Comparison of ENCODE assay signal across 1 cellular context in the genomic region with DNA sequence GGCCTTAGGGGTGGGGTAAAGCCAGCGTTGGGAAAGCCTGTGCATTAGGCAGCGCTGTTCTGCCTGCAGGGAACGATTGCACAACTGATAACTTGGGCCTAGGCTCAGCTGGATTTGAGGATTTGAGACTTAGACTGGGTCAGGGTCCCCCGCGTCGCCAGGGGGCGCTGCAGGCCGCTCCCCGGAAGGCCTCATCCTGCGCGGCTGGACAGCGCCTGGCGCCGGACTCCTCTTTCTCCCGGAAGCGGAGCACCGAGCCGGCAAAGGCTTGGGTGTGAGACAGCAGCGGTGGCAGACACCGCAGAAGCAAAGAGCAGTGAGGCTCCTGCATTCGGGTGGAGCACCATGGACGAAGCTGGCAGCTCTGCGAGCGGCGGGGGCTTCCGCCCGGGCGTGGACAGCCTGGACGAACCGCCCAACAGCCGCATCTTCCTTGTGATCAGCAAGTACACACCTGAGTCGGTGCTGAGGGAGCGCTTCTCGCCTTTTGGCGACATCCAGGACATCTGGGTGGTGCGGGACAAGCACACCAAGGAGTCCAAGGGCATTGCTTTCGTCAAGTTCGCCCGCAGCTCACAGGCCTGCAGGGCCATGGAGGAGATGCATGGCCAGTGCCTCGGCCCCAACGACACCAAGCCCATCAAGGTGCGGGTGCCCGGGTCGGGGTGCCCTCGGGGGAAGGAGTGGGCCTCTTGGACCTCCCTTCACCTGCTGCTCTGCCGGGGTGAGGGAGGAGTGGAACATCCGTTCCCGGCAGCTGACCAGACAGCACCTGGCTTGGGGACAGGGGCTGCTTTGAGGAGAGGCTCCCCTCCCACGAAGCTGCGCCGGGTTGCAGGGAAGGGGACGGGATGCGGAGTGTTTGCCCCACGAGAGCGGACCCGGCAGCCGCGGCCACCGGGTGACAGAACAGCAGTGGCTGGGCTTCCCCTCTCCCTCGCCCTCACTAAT.
TF ChIP-seq lines count a peak whose summit lies in the region.

A gene with protein sequence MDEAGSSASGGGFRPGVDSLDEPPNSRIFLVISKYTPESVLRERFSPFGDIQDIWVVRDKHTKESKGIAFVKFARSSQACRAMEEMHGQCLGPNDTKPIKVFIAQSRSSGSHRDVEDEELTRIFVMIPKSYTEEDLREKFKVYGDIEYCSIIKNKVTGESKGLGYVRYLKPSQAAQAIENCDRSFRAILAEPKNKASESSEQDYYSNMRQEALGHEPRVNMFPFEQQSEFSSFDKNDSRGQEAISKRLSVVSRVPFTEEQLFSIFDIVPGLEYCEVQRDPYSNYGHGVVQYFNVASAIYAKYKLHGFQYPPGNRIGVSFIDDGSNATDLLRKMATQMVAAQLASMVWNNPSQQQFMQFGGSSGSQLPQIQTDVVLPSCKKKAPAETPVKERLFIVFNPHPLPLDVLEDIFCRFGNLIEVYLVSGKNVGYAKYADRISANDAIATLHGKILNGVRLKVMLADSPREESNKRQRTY (plus strand): TSS at position 236 of the 951 bp plus-strand sequence. CDS start 110 bp downstream, at position 346.

TF ChIP-seq in K562, 482 proteins besides CTCF, POLR2A, EP300 and RAD21 (continued from another document and continues in another):
- TF ChIP-seq, protein P1, sequence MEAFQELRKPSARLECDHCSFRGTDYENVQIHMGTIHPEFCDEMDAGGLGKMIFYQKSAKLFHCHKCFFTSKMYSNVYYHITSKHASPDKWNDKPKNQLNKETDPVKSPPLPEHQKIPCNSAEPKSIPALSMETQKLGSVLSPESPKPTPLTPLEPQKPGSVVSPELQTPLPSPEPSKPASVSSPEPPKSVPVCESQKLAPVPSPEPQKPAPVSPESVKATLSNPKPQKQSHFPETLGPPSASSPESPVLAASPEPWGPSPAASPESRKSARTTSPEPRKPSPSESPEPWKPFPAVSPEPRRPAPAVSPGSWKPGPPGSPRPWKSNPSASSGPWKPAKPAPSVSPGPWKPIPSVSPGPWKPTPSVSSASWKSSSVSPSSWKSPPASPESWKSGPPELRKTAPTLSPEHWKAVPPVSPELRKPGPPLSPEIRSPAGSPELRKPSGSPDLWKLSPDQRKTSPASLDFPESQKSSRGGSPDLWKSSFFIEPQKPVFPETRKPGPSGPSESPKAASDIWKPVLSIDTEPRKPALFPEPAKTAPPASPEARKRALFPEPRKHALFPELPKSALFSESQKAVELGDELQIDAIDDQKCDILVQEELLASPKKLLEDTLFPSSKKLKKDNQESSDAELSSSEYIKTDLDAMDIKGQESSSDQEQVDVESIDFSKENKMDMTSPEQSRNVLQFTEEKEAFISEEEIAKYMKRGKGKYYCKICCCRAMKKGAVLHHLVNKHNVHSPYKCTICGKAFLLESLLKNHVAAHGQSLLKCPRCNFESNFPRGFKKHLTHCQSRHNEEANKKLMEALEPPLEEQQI (IDR thresholded peaks at IDR 0.05) = peak; percentile 99
- TF ChIP-seq, protein P2, sequence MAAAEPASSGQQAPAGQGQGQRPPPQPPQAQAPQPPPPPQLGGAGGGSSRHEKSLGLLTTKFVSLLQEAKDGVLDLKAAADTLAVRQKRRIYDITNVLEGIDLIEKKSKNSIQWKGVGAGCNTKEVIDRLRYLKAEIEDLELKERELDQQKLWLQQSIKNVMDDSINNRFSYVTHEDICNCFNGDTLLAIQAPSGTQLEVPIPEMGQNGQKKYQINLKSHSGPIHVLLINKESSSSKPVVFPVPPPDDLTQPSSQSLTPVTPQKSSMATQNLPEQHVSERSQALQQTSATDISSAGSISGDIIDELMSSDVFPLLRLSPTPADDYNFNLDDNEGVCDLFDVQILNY (CRISPR knock-in tag; IDR thresholded peaks at IDR 0.05) = no peak
- peak; percentile 94 for TF ChIP-seq EHMT2 (IDR thresholded peaks at IDR 0.05)
- TF ChIP-seq BRD9 (IDR thresholded peaks at IDR 0.05; ENCODE audit: low read depth, partially characterized antibody) = no peak
- TF ChIP-seq, protein P3, sequence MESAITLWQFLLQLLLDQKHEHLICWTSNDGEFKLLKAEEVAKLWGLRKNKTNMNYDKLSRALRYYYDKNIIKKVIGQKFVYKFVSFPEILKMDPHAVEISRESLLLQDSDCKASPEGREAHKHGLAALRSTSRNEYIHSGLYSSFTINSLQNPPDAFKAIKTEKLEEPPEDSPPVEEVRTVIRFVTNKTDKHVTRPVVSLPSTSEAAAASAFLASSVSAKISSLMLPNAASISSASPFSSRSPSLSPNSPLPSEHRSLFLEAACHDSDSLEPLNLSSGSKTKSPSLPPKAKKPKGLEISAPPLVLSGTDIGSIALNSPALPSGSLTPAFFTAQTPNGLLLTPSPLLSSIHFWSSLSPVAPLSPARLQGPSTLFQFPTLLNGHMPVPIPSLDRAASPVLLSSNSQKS (CRISPR knock-in tag; IDR thresholded peaks at IDR 0.05) = no peak
- TF ChIP-seq HSF4 (CRISPR knock-in tag; IDR thresholded peaks at IDR 0.05; ENCODE audit: borderline replicate concordance) = no peak
- TF ChIP-seq, protein P4, sequence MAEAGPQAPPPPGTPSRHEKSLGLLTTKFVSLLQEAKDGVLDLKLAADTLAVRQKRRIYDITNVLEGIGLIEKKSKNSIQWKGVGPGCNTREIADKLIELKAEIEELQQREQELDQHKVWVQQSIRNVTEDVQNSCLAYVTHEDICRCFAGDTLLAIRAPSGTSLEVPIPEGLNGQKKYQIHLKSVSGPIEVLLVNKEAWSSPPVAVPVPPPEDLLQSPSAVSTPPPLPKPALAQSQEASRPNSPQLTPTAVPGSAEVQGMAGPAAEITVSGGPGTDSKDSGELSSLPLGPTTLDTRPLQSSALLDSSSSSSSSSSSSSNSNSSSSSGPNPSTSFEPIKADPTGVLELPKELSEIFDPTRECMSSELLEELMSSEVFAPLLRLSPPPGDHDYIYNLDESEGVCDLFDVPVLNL (CRISPR knock-in tag; IDR thresholded peaks at IDR 0.05; ENCODE audit: low read depth) = peak; percentile 52; the same call in 1 of the 2 replicates
- TF ChIP-seq, protein P5, sequence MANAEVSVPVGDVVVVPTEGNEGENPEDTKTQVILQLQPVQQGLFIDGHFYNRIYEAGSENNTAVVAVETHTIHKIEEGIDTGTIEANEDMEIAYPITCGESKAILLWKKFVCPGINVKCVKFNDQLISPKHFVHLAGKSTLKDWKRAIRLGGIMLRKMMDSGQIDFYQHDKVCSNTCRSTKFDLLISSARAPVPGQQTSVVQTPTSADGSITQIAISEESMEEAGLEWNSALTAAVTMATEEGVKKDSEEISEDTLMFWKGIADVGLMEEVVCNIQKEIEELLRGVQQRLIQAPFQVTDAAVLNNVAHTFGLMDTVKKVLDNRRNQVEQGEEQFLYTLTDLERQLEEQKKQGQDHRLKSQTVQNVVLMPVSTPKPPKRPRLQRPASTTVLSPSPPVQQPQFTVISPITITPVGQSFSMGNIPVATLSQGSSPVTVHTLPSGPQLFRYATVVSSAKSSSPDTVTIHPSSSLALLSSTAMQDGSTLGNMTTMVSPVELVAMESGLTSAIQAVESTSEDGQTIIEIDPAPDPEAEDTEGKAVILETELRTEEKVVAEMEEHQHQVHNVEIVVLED (CRISPR knock-in tag; IDR thresholded peaks at IDR 0.05) = no peak
- TF ChIP-seq U2AF2 (optimal IDR thresholded peaks at IDR 0.05; ENCODE audit: low read depth, low read length) = no peak
- TF ChIP-seq, protein P6, sequence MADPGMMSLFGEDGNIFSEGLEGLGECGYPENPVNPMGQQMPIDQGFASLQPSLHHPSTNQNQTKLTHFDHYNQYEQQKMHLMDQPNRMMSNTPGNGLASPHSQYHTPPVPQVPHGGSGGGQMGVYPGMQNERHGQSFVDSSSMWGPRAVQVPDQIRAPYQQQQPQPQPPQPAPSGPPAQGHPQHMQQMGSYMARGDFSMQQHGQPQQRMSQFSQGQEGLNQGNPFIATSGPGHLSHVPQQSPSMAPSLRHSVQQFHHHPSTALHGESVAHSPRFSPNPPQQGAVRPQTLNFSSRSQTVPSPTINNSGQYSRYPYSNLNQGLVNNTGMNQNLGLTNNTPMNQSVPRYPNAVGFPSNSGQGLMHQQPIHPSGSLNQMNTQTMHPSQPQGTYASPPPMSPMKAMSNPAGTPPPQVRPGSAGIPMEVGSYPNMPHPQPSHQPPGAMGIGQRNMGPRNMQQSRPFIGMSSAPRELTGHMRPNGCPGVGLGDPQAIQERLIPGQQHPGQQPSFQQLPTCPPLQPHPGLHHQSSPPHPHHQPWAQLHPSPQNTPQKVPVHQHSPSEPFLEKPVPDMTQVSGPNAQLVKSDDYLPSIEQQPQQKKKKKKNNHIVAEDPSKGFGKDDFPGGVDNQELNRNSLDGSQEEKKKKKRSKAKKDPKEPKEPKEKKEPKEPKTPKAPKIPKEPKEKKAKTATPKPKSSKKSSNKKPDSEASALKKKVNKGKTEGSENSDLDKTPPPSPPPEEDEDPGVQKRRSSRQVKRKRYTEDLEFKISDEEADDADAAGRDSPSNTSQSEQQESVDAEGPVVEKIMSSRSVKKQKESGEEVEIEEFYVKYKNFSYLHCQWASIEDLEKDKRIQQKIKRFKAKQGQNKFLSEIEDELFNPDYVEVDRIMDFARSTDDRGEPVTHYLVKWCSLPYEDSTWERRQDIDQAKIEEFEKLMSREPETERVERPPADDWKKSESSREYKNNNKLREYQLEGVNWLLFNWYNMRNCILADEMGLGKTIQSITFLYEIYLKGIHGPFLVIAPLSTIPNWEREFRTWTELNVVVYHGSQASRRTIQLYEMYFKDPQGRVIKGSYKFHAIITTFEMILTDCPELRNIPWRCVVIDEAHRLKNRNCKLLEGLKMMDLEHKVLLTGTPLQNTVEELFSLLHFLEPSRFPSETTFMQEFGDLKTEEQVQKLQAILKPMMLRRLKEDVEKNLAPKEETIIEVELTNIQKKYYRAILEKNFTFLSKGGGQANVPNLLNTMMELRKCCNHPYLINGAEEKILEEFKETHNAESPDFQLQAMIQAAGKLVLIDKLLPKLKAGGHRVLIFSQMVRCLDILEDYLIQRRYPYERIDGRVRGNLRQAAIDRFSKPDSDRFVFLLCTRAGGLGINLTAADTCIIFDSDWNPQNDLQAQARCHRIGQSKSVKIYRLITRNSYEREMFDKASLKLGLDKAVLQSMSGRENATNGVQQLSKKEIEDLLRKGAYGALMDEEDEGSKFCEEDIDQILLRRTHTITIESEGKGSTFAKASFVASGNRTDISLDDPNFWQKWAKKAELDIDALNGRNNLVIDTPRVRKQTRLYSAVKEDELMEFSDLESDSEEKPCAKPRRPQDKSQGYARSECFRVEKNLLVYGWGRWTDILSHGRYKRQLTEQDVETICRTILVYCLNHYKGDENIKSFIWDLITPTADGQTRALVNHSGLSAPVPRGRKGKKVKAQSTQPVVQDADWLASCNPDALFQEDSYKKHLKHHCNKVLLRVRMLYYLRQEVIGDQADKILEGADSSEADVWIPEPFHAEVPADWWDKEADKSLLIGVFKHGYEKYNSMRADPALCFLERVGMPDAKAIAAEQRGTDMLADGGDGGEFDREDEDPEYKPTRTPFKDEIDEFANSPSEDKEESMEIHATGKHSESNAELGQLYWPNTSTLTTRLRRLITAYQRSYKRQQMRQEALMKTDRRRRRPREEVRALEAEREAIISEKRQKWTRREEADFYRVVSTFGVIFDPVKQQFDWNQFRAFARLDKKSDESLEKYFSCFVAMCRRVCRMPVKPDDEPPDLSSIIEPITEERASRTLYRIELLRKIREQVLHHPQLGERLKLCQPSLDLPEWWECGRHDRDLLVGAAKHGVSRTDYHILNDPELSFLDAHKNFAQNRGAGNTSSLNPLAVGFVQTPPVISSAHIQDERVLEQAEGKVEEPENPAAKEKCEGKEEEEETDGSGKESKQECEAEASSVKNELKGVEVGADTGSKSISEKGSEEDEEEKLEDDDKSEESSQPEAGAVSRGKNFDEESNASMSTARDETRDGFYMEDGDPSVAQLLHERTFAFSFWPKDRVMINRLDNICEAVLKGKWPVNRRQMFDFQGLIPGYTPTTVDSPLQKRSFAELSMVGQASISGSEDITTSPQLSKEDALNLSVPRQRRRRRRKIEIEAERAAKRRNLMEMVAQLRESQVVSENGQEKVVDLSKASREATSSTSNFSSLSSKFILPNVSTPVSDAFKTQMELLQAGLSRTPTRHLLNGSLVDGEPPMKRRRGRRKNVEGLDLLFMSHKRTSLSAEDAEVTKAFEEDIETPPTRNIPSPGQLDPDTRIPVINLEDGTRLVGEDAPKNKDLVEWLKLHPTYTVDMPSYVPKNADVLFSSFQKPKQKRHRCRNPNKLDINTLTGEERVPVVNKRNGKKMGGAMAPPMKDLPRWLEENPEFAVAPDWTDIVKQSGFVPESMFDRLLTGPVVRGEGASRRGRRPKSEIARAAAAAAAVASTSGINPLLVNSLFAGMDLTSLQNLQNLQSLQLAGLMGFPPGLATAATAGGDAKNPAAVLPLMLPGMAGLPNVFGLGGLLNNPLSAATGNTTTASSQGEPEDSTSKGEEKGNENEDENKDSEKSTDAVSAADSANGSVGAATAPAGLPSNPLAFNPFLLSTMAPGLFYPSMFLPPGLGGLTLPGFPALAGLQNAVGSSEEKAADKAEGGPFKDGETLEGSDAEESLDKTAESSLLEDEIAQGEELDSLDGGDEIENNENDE (IDR thresholded peaks at IDR 0.05; ENCODE audit: low read depth, low read length) = no peak
- TF ChIP-seq, protein P7, sequence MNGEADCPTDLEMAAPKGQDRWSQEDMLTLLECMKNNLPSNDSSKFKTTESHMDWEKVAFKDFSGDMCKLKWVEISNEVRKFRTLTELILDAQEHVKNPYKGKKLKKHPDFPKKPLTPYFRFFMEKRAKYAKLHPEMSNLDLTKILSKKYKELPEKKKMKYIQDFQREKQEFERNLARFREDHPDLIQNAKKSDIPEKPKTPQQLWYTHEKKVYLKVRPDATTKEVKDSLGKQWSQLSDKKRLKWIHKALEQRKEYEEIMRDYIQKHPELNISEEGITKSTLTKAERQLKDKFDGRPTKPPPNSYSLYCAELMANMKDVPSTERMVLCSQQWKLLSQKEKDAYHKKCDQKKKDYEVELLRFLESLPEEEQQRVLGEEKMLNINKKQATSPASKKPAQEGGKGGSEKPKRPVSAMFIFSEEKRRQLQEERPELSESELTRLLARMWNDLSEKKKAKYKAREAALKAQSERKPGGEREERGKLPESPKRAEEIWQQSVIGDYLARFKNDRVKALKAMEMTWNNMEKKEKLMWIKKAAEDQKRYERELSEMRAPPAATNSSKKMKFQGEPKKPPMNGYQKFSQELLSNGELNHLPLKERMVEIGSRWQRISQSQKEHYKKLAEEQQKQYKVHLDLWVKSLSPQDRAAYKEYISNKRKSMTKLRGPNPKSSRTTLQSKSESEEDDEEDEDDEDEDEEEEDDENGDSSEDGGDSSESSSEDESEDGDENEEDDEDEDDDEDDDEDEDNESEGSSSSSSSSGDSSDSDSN (IDR thresholded peaks at IDR 0.05; ENCODE audit: borderline replicate concordance in 1 of 2, low read depth in 2 of 2, low read length in 2 of 2) = peak; percentile 58 to 91; a peak in 3 of 4 replicates
- TF ChIP-seq KDM4B (IDR thresholded peaks at IDR 0.05; ENCODE audit: borderline replicate concordance in 2 of 2, low read depth in 1 of 2) = peak in 1 of 2 experiments; percentile 86; a peak in 2 of 4 replicates
- no peak for TF ChIP-seq RBM14 (IDR thresholded peaks at IDR 0.05; ENCODE audit: borderline replicate concordance, insufficient read depth, low read depth, low read length)
- TF ChIP-seq, protein P8, sequence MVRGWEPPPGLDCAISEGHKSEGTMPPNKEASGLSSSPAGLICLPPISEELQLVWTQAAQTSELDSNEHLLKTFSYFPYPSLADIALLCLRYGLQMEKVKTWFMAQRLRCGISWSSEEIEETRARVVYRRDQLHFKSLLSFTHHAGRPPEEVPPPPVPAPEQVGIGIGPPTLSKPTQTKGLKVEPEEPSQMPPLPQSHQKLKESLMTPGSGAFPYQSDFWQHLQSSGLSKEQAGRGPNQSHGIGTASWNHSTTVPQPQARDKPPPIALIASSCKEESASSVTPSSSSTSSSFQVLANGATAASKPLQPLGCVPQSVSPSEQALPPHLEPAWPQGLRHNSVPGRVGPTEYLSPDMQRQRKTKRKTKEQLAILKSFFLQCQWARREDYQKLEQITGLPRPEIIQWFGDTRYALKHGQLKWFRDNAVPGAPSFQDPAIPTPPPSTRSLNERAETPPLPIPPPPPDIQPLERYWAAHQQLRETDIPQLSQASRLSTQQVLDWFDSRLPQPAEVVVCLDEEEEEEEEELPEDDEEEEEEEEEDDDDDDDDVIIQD (CRISPR knock-in tag; IDR thresholded peaks at IDR 0.05) = no peak
- no peak for TF ChIP-seq HNRNPK (IDR thresholded peaks at IDR 0.05; ENCODE audit: low read depth, low read length, poor library complexity, severe bottlenecking)
- TF ChIP-seq BRCA1 (IDR thresholded peaks at IDR 0.05) = no peak
- no peak for TF ChIP-seq BRCA1 (CRISPR knock-in tag; IDR thresholded peaks at IDR 0.05)
- peak; percentile 18; the same call in 1 of the 2 replicates for TF ChIP-seq MYBL2 (IDR thresholded peaks at IDR 0.05; ENCODE audit: low read depth)
- TF ChIP-seq MYBL2 (CRISPR knock-in tag; IDR thresholded peaks at IDR 0.05; ENCODE audit: borderline replicate concordance) = no peak
- no peak for TF ChIP-seq TSC22D4 (tag; IDR thresholded peaks at IDR 0.05)
